8 cellular contexts compared by ENCODE assay signal in genomic region chr12:65232490-65233077, GRCh38. TPM values are rescaled to one million over a fixed set of nuclear protein-coding genes. Genes with fewer than 3 reads are reported as not detected.
DNase-seq lines count a peak whose midpoint lies in the region; ATAC-seq and TF ChIP-seq lines count a peak whose summit lies in the region.

No MANE protein-coding gene starts in this region.

- TF ChIP-seq CTCF in cardiac muscle cell (IDR thresholded peaks at IDR 0.05; ENCODE audit: low read depth, low read length) (peak; percentile 36), Panc1 (IDR thresholded peaks at IDR 0.05) (peak; percentile 38; the same call in 1 of the 2 replicates), fibroblast of mammary gland (conservative IDR thresholded peaks at IDR 0.05; ENCODE audit: control insufficient read depth, insufficient read depth, low read depth, low read length) (peak; percentile 42), thoracic aorta (IDR thresholded peaks at IDR 0.05) (peak; percentile 47)

- no peaks in the 10 kb centered on the region for H3K27me3 ChIP-seq in cardiac muscle cell
- H3K27me3 ChIP-seq in Panc1 (ENCODE audit: control insufficient read depth, insufficient read depth, low read length) = no peaks in the 10 kb centered on the region
- no peaks in the 10 kb centered on the region for H3K27me3 ChIP-seq in thoracic aorta (replicated peaks; ENCODE audit: insufficient read depth)

- H3K4me3 ChIP-seq in cardiac muscle cell (no peak overlapping the region), Panc1 (ENCODE audit: low read depth in 2 of 2, low read length in 2 of 2) (no peak overlapping the region), fibroblast of mammary gland (ENCODE audit: control insufficient read depth, low read depth, low read length) (no peak overlapping the region), thoracic aorta (no peak overlapping the region)

- no TSS peak for BruUV-seq in Panc1 (replicated peaks; lab: Mats Ljungman, UMichigan)

- H3K4me1 ChIP-seq in cardiac muscle cell (ENCODE audit: low read depth) = peaks cover 2% of the 10 kb centered on the region
- no peaks in the 10 kb centered on the region for H3K4me1 ChIP-seq in Panc1 (ENCODE audit: control insufficient read depth, insufficient read depth, low read length)
- peaks cover 0 to 3% of the 10 kb centered on the region in 2 donors for H3K4me1 ChIP-seq in thoracic aorta (ENCODE audit: control insufficient read depth in 1 of 2, low read depth in 2 of 2)

- no peak overlapping the region for H3K27ac ChIP-seq in cardiac muscle cell
- H3K27ac ChIP-seq in Panc1 (ENCODE audit: low read length) = no peak overlapping the region
- H3K27ac ChIP-seq in thoracic aorta = no peak overlapping the region

- H3K36me3 ChIP-seq in cardiac muscle cell = peaks cover 3% of the 10 kb centered on the region
- H3K36me3 ChIP-seq in Panc1 (ENCODE audit: control insufficient read depth, insufficient read depth, low read length) = no peaks in the 10 kb centered on the region
- peaks cover 2% of the 10 kb centered on the region for H3K36me3 ChIP-seq in thoracic aorta

- DNase-seq in cardiac muscle cell (ENCODE audit: low read depth in 1 of 2, low spot score in 1 of 2) = peak in 1 of 2 donors; percentile 44
- no peak for DNase-seq in left ventricle myocardium superior
- no peak for DNase-seq in Panc1 (ENCODE audit: low read depth, low spot score)
- DNase-seq in fibroblast of mammary gland (ENCODE audit: low read depth) = peak; percentile 48
- DNase-seq in thoracic aorta (ENCODE audit: low spot score) = no peak
- DNase-seq in C1 segment of cervical spinal cord (lab: John Stamatoyannopoulos, UW) = no peak
- DNase-seq in NCI-H69 (lab: John Stamatoyannopoulos, UW) = no peak
- DNase-seq in Right ventricle myocardium inferior (ENCODE audit: missing footprints) = no peak

- no peaks in the 10 kb centered on the region for H3K9me3 ChIP-seq in cardiac muscle cell (ENCODE audit: low read depth)
- peaks cover 6% of the 10 kb centered on the region; the same call in 1 of the 2 replicates for H3K9me3 ChIP-seq in Panc1 (ENCODE audit: control insufficient read depth, insufficient read depth, low read depth, low read length)
- peaks cover 12% of the 10 kb centered on the region for H3K9me3 ChIP-seq in thoracic aorta

- intact Hi-C loops in left ventricle myocardium superior (cut with micrococcal nuclease) (loop anchor here (10.0 kb wide), 1 partner anchor 338 kb away; no protein-coding TSS in a partner anchor), Panc1 (cut with micrococcal nuclease; ENCODE audit: unreplicated experiment) (loop anchor here (5.0 kb wide), 1 partner anchor 340 kb away; no protein-coding TSS in a partner anchor), Right ventricle myocardium inferior (cut with DNase I) (loop anchor here (5.0 kb wide), 3 partner anchors 60 to 340 kb away; partner anchors contain the start of gene WIF1)

- ATAC-seq in left ventricle myocardium superior (no peak), Panc1 (no peak), thoracic aorta (ENCODE audit: insufficient number of reproducible peaks, low FRiP score, low read depth) (no peak), Right ventricle myocardium inferior (no peak)

- in situ Hi-C loops in Panc1 (cut with HindIII; ENCODE audit: low pct_unique_long_range_greater_than_20kb, low sequenced_read_pairs) = no loop called here

- POLR2A ChIA-PET in Panc1 (lab: Charles Lee) = no interaction called here

- CTCF ChIA-PET in Panc1 (lab: Charles Lee) = interaction anchor here (0.6 to 1.5 kb wide), 2 partner anchors 341 to 595 kb away, joined by 3 to 7 read pairs; no protein-coding TSS in a partner anchor

RNA-seq across cellular contexts. Expression of gene MSRB3, which starts 45.9 kb away (rescaled TPM):
- total RNA-seq in cardiac muscle cell (41.0 and 44.0 TPM in 2 replicates), left ventricle myocardium superior (150 TPM), Panc1 (2021; ENCODE audit: unreplicated experiment) (89.7 TPM), thoracic aorta (100 to 1,000 TPM; 221 to 232 TPM), Right ventricle myocardium inferior (148 TPM)
- 72.4 and 76.7 TPM in 2 replicates for polyA plus RNA-seq in cardiac muscle cell
- 49.1 TPM for polyA plus RNA-seq in Panc1 (2012; ENCODE audit: insufficient read length)
